ENCODE assay signal across 15 cellular contexts in the genomic region with DNA sequence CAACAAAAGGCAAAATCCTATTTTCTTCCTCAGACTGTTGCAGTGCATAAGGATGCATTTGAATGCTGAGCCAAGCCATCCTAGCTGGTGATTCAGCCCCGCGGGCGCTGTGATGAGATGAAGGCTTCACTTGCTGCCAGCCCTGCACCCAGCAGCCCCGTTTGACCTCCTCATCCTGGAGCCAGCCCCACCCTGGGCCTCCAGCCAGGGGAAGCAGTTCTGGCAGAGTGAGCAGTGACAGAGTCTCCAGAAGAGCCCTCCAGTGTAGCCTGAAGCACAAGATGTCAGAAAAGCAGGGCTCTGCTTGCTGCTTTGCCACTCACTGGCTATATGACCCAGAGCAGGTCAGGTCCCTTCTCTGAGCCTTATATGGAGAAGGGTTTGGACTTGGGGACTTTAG.
DNase-seq lines count a peak whose midpoint lies in the region.
"Had no signal": no experiment of that assay in that cellular context is flagged by ENCODE, and none has a peak within 500 bp of the region (broad histone marks: within the 10 kb centered on the region; RNA-seq: fewer than 3 reads in every experiment).

No MANE protein-coding gene starts in this region.

- peak; percentile 93 for DNase-seq in DMS79 (lab: John Stamatoyannopoulos, UW)
- peak; percentile 75 for DNase-seq in NCI-H2029 treated with DMSO at 0.1 percent for 48 hours (lab: John Stamatoyannopoulos, UW)
- DNase-seq in cerebellar nuclear complex (lab: John Stamatoyannopoulos, UW): peak; percentile 57 to 68
- DNase-seq in NCI-H226: no peak
- DNase-seq in mesendoderm: no peak
- DNase-seq in SHP77 (lab: John Stamatoyannopoulos, UW): no peak
- DNase-seq in H7: no peak
- DNase-seq: activated CD8-positive, alpha-beta memory T cell treated with anti-CD3 and anti-CD28 coated beads, Interleukin-2, amount 50 U/mL, for 4 hours; CD8-positive, alpha-beta T cell; GM23248; IMR-90; NCI-H345; sigmoid colon; SJCRH30 had no signal

- no peak overlapping the region for H3K18ac ChIP-seq in mesendoderm (ENCODE audit: low read length)

- WGBS in mesendoderm (ENCODE audit: extremely low coverage, insufficient coverage, low lambda C conversion rate): no CpG with 5 or more reads among the region's 4 CpGs

- no peak overlapping the region for H2BK15ac ChIP-seq in mesendoderm (replicated peaks; ENCODE audit: low read depth)

- no peak overlapping the region for H2BK120ac ChIP-seq in mesendoderm (ENCODE audit: low read depth, low read length)

- no peaks in the 10 kb centered on the region for H3K9me3 ChIP-seq in iPS-20b (ENCODE audit: insufficient read depth, low read depth, low read length)
- H3K9me3 ChIP-seq: sigmoid colon, SJCRH30 had no signal

- H3K36me3 ChIP-seq in iPS-20b (ENCODE audit: insufficient read depth, low read depth, low read length) (no peaks in the 10 kb centered on the region), mesendoderm (ENCODE audit: control insufficient read depth, insufficient read depth, low read length) (no peaks in the 10 kb centered on the region), H7 (replicated peaks; ENCODE audit: control insufficient read depth, insufficient read depth, low read length) (no peaks in the 10 kb centered on the region)
- H3K36me3 ChIP-seq: sigmoid colon, SJCRH30 had no signal

- H3K4me1 ChIP-seq in iPS-20b (ENCODE audit: insufficient read depth, low read length) (peaks cover 16% of the 10 kb centered on the region; the same call in 1 of the 2 replicates), mesendoderm (ENCODE audit: control insufficient read depth, low read depth, low read length) (no peaks in the 10 kb centered on the region)
- H3K4me1 ChIP-seq: sigmoid colon, SJCRH30 had no signal

- H3K79me1 ChIP-seq in mesendoderm (ENCODE audit: low read length): no peaks in the 10 kb centered on the region

- H3K9ac ChIP-seq in iPS-20b (ENCODE audit: low read depth, low read length): 0 out of 2 replicates have a peak overlapping the region, but pooled peaks have one; percentile 9
- no peak overlapping the region for H3K9ac ChIP-seq in mesendoderm (ENCODE audit: low read length)
- H3K9ac ChIP-seq: GM23248 had no signal

- H3K4me3 ChIP-seq in iPS-20b (ENCODE audit: low read length) (no peak overlapping the region), mesendoderm (ENCODE audit: low read length) (no peak overlapping the region), H7 (ENCODE audit: insufficient read depth, low read depth, low read length) (no peak overlapping the region)
- H3K4me3 ChIP-seq: GM23248, sigmoid colon, SJCRH30 had no signal

- H3K56ac ChIP-seq in mesendoderm (ENCODE audit: low read length): no peak overlapping the region

- H4K5ac ChIP-seq in mesendoderm (ENCODE audit: low read length): no peak overlapping the region

- H4K8ac ChIP-seq in mesendoderm (ENCODE audit: low read depth, low read length): no peak overlapping the region

- H2BK5ac ChIP-seq in mesendoderm (ENCODE audit: low read length): no peak overlapping the region

- no peak overlapping the region for H2AK5ac ChIP-seq in mesendoderm (ENCODE audit: low read length)

- H3K4me2 ChIP-seq in mesendoderm (ENCODE audit: low read length): no peak overlapping the region

- H3K4ac ChIP-seq in mesendoderm (ENCODE audit: low read depth, low read length): no peak overlapping the region

- no peak overlapping the region for H3K23ac ChIP-seq in mesendoderm (ENCODE audit: low read length)

- peak overlapping the region; percentile 17 for H3K27ac ChIP-seq in iPS-20b (ENCODE audit: low read length)
- no peak overlapping the region for H3K27ac ChIP-seq in mesendoderm (ENCODE audit: low read depth, low read length)
- H3K27ac ChIP-seq: GM23248, sigmoid colon, SJCRH30 had no signal

- H3K79me2 ChIP-seq in mesendoderm (ENCODE audit: control insufficient read depth, insufficient read depth, low read length): no peaks in the 10 kb centered on the region

- H3K27me3 ChIP-seq in iPS-20b (ENCODE audit: insufficient read depth, low read length) (0 out of 2 replicates have a peak, but pooled peaks cover 12% of the 10 kb centered on the region), mesendoderm (ENCODE audit: insufficient read depth, low read length, poor library complexity) (no peaks in the 10 kb centered on the region), H7 (ENCODE audit: control insufficient read depth, insufficient read depth, low read length) (no peaks in the 10 kb centered on the region; the same call in 1 of the 2 replicates)
- H3K27me3 ChIP-seq: SJCRH30 had no signal

Comparison
In these comparisons a context has a peak if more than half of its experiments do, and no peak if none do; other contexts are left out.
1. DNase-seq: peak in DMS79 (single experiment), NCI-H2029 treated with DMSO at 0.1 percent for 48 hours (single experiment) and cerebellar nuclear complex (2 of 2); none in NCI-H226 (single experiment), mesendoderm (single experiment), SHP77 (0 of 2) and H7 (single experiment).